ENCODE assay signal across 28 cellular contexts in the genomic region with DNA sequence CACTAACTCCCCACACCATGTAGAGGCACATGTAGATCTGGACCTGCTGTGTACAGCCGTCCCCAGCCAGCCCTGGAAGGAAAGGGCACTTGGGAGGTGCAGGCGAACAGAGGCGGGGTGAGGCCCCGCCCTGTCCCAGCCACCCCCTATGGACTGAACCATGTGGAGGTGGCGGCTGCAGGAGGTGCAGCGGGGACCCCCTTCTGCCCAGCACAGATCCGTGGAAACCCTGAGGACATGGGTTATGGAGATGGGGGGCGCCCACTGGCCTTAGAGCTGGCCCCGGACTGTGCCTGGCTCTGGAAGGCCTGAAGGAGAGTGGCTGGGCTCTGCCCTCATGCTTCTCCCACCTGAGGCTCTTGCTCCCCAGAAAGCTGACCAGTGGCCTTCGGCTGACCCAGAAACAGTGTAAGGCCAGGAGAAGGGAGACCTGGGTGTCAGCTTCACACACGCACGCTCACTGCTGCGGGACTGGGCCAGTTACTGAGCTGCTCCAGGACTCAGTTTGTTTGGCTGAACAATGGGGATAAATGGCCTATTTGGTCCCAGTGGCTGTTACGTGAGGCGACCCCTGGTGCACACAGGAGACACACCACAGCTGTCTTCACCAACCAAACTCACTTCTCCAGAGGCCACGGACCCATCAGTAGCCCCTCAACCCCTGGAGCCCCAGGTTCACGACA.
"Had no signal": no experiment of that assay in that cellular context is flagged by ENCODE, and none has a peak within 500 bp of the region (broad histone marks: within the 10 kb centered on the region; RNA-seq: fewer than 3 reads in every experiment).

No MANE protein-coding gene starts in this region.

- H3K36me3 Mint-ChIP-seq: activated CD8-positive, alpha-beta memory T cell treated with anti-CD3 and anti-CD28 coated beads, Interleukin-2, amount 10 ng/mL, durations not matched to agents 7 days and 5 days; activated naive CD4-positive, alpha-beta T cell treated with anti-CD3 and anti-CD28 coated beads, Interleukin-2, amount 50 U/mL, for 72 hours; naive thymus-derived CD4-positive, alpha-beta T cell; stimulated activated effector memory CD8-positive, alpha-beta T cell treated with anti-CD3 and anti-CD28 coated beads, Interleukin-12 subunit alpha, Interleukin-12 subunit beta, amount 100 ng/mL, for 72 hours had no signal

- H3K4me3 ChIP-seq: colonic mucosa, gastroesophageal sphincter, ovary, skin epidermis, stomach, tibial nerve had no signal

- H3K9me3 ChIP-seq: colonic mucosa, gastroesophageal sphincter, ovary, stomach, tibial nerve had no signal

- H3K9me3 Mint-ChIP-seq: activated naive CD4-positive, alpha-beta T cell treated with anti-CD3 and anti-CD28 coated beads, Interleukin-2, amount 50 U/mL, for 72 hours; naive thymus-derived CD4-positive, alpha-beta T cell; stimulated activated effector memory CD8-positive, alpha-beta T cell treated with anti-CD3 and anti-CD28 coated beads, Interleukin-12 subunit alpha, Interleukin-12 subunit beta, amount 100 ng/mL, for 72 hours had no signal

- FAIRE-seq: bronchial epithelial cell, endothelial cell of umbilical vein, keratinocyte had no signal

- H3K4me3 Mint-ChIP-seq: activated CD4-positive, alpha-beta T cell treated with anti-CD3 and anti-CD28 coated beads for 36 hours; activated CD8-positive, alpha-beta memory T cell treated with anti-CD3 and anti-CD28 coated beads, Interleukin-2, amount 10 ng/mL, durations not matched to agents 7 days and 5 days; activated CD8-positive, alpha-beta T cell treated with anti-CD3 and anti-CD28 coated beads, Interleukin-2, amount 10 ng/mL, durations not matched to agents 7 days and 5 days; naive thymus-derived CD4-positive, alpha-beta T cell; stimulated activated effector memory CD8-positive, alpha-beta T cell treated with anti-CD3 and anti-CD28 coated beads, Interleukin-12 subunit alpha, Interleukin-12 subunit beta, amount 100 ng/mL, for 72 hours had no signal

- H3K4me1 ChIP-seq: colonic mucosa, gastroesophageal sphincter, stomach, tibial nerve had no signal

- DNase-seq: activated CD4-positive, alpha-beta T cell treated with anti-CD3 and anti-CD28 coated beads for 36 hours; activated CD4-positive, CD25-positive, alpha-beta regulatory T cell; activated CD8-positive, alpha-beta memory T cell treated with anti-CD3 and anti-CD28 coated beads, Interleukin-2, amount 10 ng/mL, durations not matched to agents 7 days and 5 days; activated CD8-positive, alpha-beta T cell treated with anti-CD3 and anti-CD28 coated beads, Interleukin-2, amount 10 ng/mL, durations not matched to agents 7 days and 5 days; activated naive CD4-positive, alpha-beta T cell; activated T-cell treated with anti-CD3 and anti-CD28 coated beads, Interleukin-2, amount 50 U/mL, for 48 hours; cerebellar nuclear complex; colonic mucosa; effector CD8-positive, alpha-beta T cell; hippocampal formation; left colon; mammary epithelial cell; naive thymus-derived CD4-positive, alpha-beta T cell; stimulated activated CD4-positive, alpha-beta T cell treated with anti-CD3 and anti-CD28 coated beads, Interleukin-4, amount 100 ng/mL, for 24 hours; stomach; SW 1271; T-helper 2 cell had no signal

- H3K27ac ChIP-seq: colonic mucosa, gastroesophageal sphincter, ovary, skin epidermis, stomach, tibial nerve had no signal

- H3K4me1 Mint-ChIP-seq: activated CD4-positive, alpha-beta T cell treated with anti-CD3 and anti-CD28 coated beads for 36 hours; activated CD8-positive, alpha-beta memory T cell treated with anti-CD3 and anti-CD28 coated beads, Interleukin-2, amount 10 ng/mL, durations not matched to agents 7 days and 5 days; naive thymus-derived CD4-positive, alpha-beta T cell; stimulated activated effector memory CD8-positive, alpha-beta T cell treated with anti-CD3 and anti-CD28 coated beads, Interleukin-12 subunit alpha, Interleukin-12 subunit beta, amount 100 ng/mL, for 72 hours had no signal

- ATAC-seq: activated CD4-positive, alpha-beta T cell treated with anti-CD3 and anti-CD28 coated beads for 36 hours; activated CD8-positive, alpha-beta memory T cell treated with anti-CD3 and anti-CD28 coated beads, Interleukin-2, amount 10 ng/mL, durations not matched to agents 7 days and 5 days; activated CD8-positive, alpha-beta T cell treated with anti-CD3 and anti-CD28 coated beads, Interleukin-2, amount 10 ng/mL, durations not matched to agents 7 days and 5 days; activated naive CD4-positive, alpha-beta T cell treated with anti-CD3 and anti-CD28 coated beads, Interleukin-2, amount 50 U/mL, for 72 hours; gastroesophageal sphincter; left colon; sciatic nerve; stimulated activated effector memory CD8-positive, alpha-beta T cell treated with anti-CD3 and anti-CD28 coated beads, Interleukin-12 subunit alpha, Interleukin-12 subunit beta, amount 100 ng/mL, for 72 hours had no signal

- H3K27me3 ChIP-seq: colonic mucosa, gastroesophageal sphincter, ovary, stomach, tibial nerve had no signal

- H3K27me3 Mint-ChIP-seq: activated CD4-positive, alpha-beta T cell treated with anti-CD3 and anti-CD28 coated beads for 36 hours; activated CD8-positive, alpha-beta memory T cell treated with anti-CD3 and anti-CD28 coated beads, Interleukin-2, amount 10 ng/mL, durations not matched to agents 7 days and 5 days; naive thymus-derived CD4-positive, alpha-beta T cell; progenitor cell of endocrine pancreas had no signal

- H3K36me3 ChIP-seq: colonic mucosa, ovary had no signal

- H3K27ac Mint-ChIP-seq: activated CD4-positive, alpha-beta T cell treated with anti-CD3 and anti-CD28 coated beads for 36 hours; activated CD8-positive, alpha-beta memory T cell treated with anti-CD3 and anti-CD28 coated beads, Interleukin-2, amount 10 ng/mL, durations not matched to agents 7 days and 5 days; activated CD8-positive, alpha-beta T cell treated with anti-CD3 and anti-CD28 coated beads, Interleukin-2, amount 10 ng/mL, durations not matched to agents 7 days and 5 days; activated naive CD4-positive, alpha-beta T cell treated with anti-CD3 and anti-CD28 coated beads, Interleukin-2, amount 50 U/mL, for 72 hours; naive thymus-derived CD4-positive, alpha-beta T cell; stimulated activated effector memory CD8-positive, alpha-beta T cell treated with anti-CD3 and anti-CD28 coated beads, Interleukin-12 subunit alpha, Interleukin-12 subunit beta, amount 100 ng/mL, for 72 hours had no signal
